9 cellular contexts compared by ENCODE assay signal in genomic region chr7:102474736-102475435, GRCh38. TPM values are rescaled to one million over a fixed set of nuclear protein-coding genes. Genes with fewer than 3 reads are reported as not detected.
DNase-seq lines count a peak whose midpoint lies in the region; ATAC-seq and TF ChIP-seq lines count a peak whose summit lies in the region.
"Not testable (repeated sequence)": the region's sequence is repeated elsewhere in the genome, so short reads cannot be mapped to it uniquely, and the experiment has no call there.
"Had no signal": no experiment of that assay in that cellular context is flagged by ENCODE, and none has a peak within 500 bp of the region (broad histone marks: within the 10 kb centered on the region; RNA-seq: fewer than 3 reads in every experiment).

No MANE protein-coding gene starts in this region.

- not testable (repeated sequence) for H3K4me1 Mint-ChIP-seq in activated naive CD4-positive, alpha-beta T cell treated with anti-CD3 and anti-CD28 coated beads, Interleukin-2, amount 10 ng/mL, durations not matched to agents 7 days and 5 days; chondrocyte (ENCODE audit: low read depth)

- intact Hi-C loops in IMR-90 (cut with micrococcal nuclease); Right ventricle myocardium superior (cut with DNase I); lower lobe of right lung (cut with DNase I); posterior cingulate gyrus (cut with DNase I): not testable (repeated sequence)

- H4K20me1 ChIP-seq in IMR-90 (ENCODE audit: insufficient read depth, low read length), result not testable (repeated sequence)

- not testable (repeated sequence) for H2AK5ac ChIP-seq in IMR-90 (ENCODE audit: low read depth, low read length)

- H3K27ac ChIP-seq in IMR-90 (ENCODE audit: insufficient read depth, low read length), result peak overlapping the region; percentile 29; the same call in 1 of the 2 replicates
- H3K27ac ChIP-seq in lower lobe of right lung, suprapubic skin: not testable (repeated sequence)

- H3K4ac ChIP-seq in IMR-90 (ENCODE audit: low read depth, low read length), result not testable (repeated sequence)

- TF ChIP-seq POLR2A in IMR-90 (IDR thresholded peaks at IDR 0.05; ENCODE audit: low read depth, low read length); suprapubic skin (IDR thresholded peaks at IDR 0.05): not testable (repeated sequence)

- not testable (repeated sequence) for H3K27me3 ChIP-seq in IMR-90 (ENCODE audit: control insufficient read depth, insufficient read depth, low read length); lower lobe of right lung (ENCODE audit: low read depth); suprapubic skin

- H3K4me3 ChIP-seq in IMR-90 (ENCODE audit: insufficient read depth, low read depth, low read length); lower lobe of right lung; suprapubic skin: not testable (repeated sequence)

- H2AFZ ChIP-seq in IMR-90 (replicated peaks; ENCODE audit: low read length, poor library complexity), result not testable (repeated sequence)

- H3K4me3 Mint-ChIP-seq in activated naive CD4-positive, alpha-beta T cell treated with anti-CD3 and anti-CD28 coated beads, Interleukin-2, amount 10 ng/mL, durations not matched to agents 7 days and 5 days; chondrocyte (ENCODE audit: unreplicated experiment): not testable (repeated sequence)

- H3K14ac ChIP-seq in IMR-90 (replicated peaks; ENCODE audit: low read depth, low read length), result not testable (repeated sequence)

- no CpG with 5 or more reads among the region's 19 CpGs for WGBS in IMR-90 (ENCODE audit: extremely low coverage in 2 of 2, insufficient read length in 1 of 2), 2 experiments
- WGBS in suprapubic skin, result no CpG with 5 or more reads among the region's 19 CpGs

- H3K27me3 Mint-ChIP-seq in activated naive CD4-positive, alpha-beta T cell treated with anti-CD3 and anti-CD28 coated beads, Interleukin-2, amount 10 ng/mL, durations not matched to agents 7 days and 5 days; chondrocyte (ENCODE audit: low read depth): not testable (repeated sequence)

- not testable (repeated sequence) for H3K27ac Mint-ChIP-seq in activated naive CD4-positive, alpha-beta T cell treated with anti-CD3 and anti-CD28 coated beads, Interleukin-2, amount 10 ng/mL, durations not matched to agents 7 days and 5 days; chondrocyte (ENCODE audit: unreplicated experiment)

- H4K8ac ChIP-seq in IMR-90 (ENCODE audit: low read depth in 2 of 2, low read length in 2 of 2), result not testable (repeated sequence)

- H2BK20ac ChIP-seq in IMR-90 (ENCODE audit: low read depth, low read length), result not testable (repeated sequence)

- ATAC-seq in IMR-90 (ENCODE audit: low read depth) (peak; percentile 12), SK-N-SH treated with all-trans-retinoic acid at 6 μM for 48 hours (peak; percentile 5; the same call in 2 of the 3 replicates)
- not testable (repeated sequence) for ATAC-seq in Right ventricle myocardium superior (ENCODE audit: poor library complexity); lower lobe of right lung

- not testable (repeated sequence) for H2AK9ac ChIP-seq in IMR-90 (replicated peaks; ENCODE audit: low read depth, low read length, poor library complexity)

- not testable (repeated sequence) for H3K18ac ChIP-seq in IMR-90 (ENCODE audit: low read depth, low read length)

- not testable (repeated sequence) for TF ChIP-seq EP300 in suprapubic skin (IDR thresholded peaks at IDR 0.05)

- not testable (repeated sequence) for H2BK5ac ChIP-seq in IMR-90 (ENCODE audit: low read depth, low read length, poor library complexity, severe bottlenecking)

- not testable (repeated sequence) for H3K9me3 Mint-ChIP-seq in activated naive CD4-positive, alpha-beta T cell treated with anti-CD3 and anti-CD28 coated beads, Interleukin-2, amount 10 ng/mL, durations not matched to agents 7 days and 5 days; chondrocyte (ENCODE audit: low read depth)

- H2BK120ac ChIP-seq in IMR-90 (ENCODE audit: low read depth, low read length), result not testable (repeated sequence)

- not testable (repeated sequence) for H3K4me2 ChIP-seq in IMR-90 (ENCODE audit: low read depth, low read length)

- not testable (repeated sequence) for H3K9ac ChIP-seq in IMR-90 (ENCODE audit: low read depth, low read length)

- H3K36me3 ChIP-seq in IMR-90 (ENCODE audit: control insufficient read depth, insufficient read depth, low read length) (peaks cover 26% of the 10 kb centered on the region), lower lobe of right lung (peaks cover 43% of the 10 kb centered on the region), suprapubic skin (peaks cover 46% of the 10 kb centered on the region)

- H3K56ac ChIP-seq in IMR-90 (ENCODE audit: extremely low read depth, insufficient read depth, low read length), result not testable (repeated sequence)

- H2BK15ac ChIP-seq in IMR-90 (ENCODE audit: low read depth, low read length), result not testable (repeated sequence)

- POLR2A ChIA-PET in IMR-90 (lab: Charles Lee; ENCODE audit: unreplicated experiment), result not testable (repeated sequence)

- H4K91ac ChIP-seq in IMR-90 (ENCODE audit: insufficient read depth, low read depth, low read length), result not testable (repeated sequence)

- H3K4me1 ChIP-seq in IMR-90 (ENCODE audit: control insufficient read depth, insufficient read depth, low read length); lower lobe of right lung; suprapubic skin: not testable (repeated sequence)

- dilution Hi-C loops in IMR-90 (cut with HindIII; ENCODE audit: low sequenced_read_pairs, unreplicated experiment), result not testable (repeated sequence)

- DNase-seq in IMR-90, result peak; percentile 44
- DNase-seq in activated naive CD4-positive, alpha-beta T cell treated with anti-CD3 and anti-CD28 coated beads, Interleukin-2, amount 10 ng/mL, durations not matched to agents 7 days and 5 days, result peak; percentile 12
- DNase-seq in chondrocyte (ENCODE audit: low spot score), result peak; percentile 56
- peak; percentile 15 for DNase-seq in Right ventricle myocardium superior
- DNase-seq in lower lobe of right lung, result peak; percentile 32
- peak in 8 of 10 donors; percentile 7 to 90 (median 36) for DNase-seq in posterior cingulate gyrus
- peak; percentile 17 to 24 for DNase-seq in suprapubic skin (ENCODE audit: low spot score in 2 of 2)

- H3K9me3 ChIP-seq in IMR-90 (ENCODE audit: control insufficient read depth, insufficient read depth, low read length); lower lobe of right lung; suprapubic skin: not testable (repeated sequence)

- not testable (repeated sequence) for H3K79me1 ChIP-seq in IMR-90 (ENCODE audit: low read depth in 1 of 2, low read length in 2 of 2)

- not testable (repeated sequence) for TF ChIP-seq CTCF in IMR-90 (conservative IDR thresholded peaks at IDR 0.05; ENCODE audit: low read depth, low read length); chondrocyte (IDR thresholded peaks at IDR 0.05); lower lobe of right lung (IDR thresholded peaks at IDR 0.05); suprapubic skin (IDR thresholded peaks at IDR 0.05)

- CTCF ChIA-PET in IMR-90 (lab: Yijun Ruan, JAX); activated naive CD4-positive, alpha-beta T cell treated with anti-CD3 and anti-CD28 coated beads, Interleukin-2, amount 10 ng/mL, durations not matched to agents 7 days and 5 days (lab: Charles Lee): not testable (repeated sequence)

- not testable (repeated sequence) for H3K36me3 Mint-ChIP-seq in activated naive CD4-positive, alpha-beta T cell treated with anti-CD3 and anti-CD28 coated beads, Interleukin-2, amount 10 ng/mL, durations not matched to agents 7 days and 5 days; chondrocyte (ENCODE audit: low read depth)

- in situ Hi-C loops in IMR-90 (cut with MboI; ENCODE audit: low sequenced_read_pairs), result not testable (repeated sequence)

- H4K5ac ChIP-seq in IMR-90 (ENCODE audit: low read depth, low read length), result not testable (repeated sequence)

- not testable (repeated sequence) for TF ChIP-seq RAD21 in IMR-90 (IDR thresholded peaks at IDR 0.05; ENCODE audit: low read length)

- H3K23ac ChIP-seq in IMR-90 (ENCODE audit: low read depth, low read length), result not testable (repeated sequence)

- H3K9me1 ChIP-seq in IMR-90 (ENCODE audit: insufficient read depth, low read length), result not testable (repeated sequence)

- BruUV-seq in IMR-90 (replicated peaks; lab: Mats Ljungman, UMichigan), result not testable (repeated sequence)

RNA-seq across cellular contexts. Expression of gene POLR2J, which starts 3.8 kb away (rescaled TPM):
- total RNA-seq in IMR-90 (2012; rRNA removed) (20.8 and 31.1 TPM in 2 replicates), chondrocyte (33.1 to 41.0 TPM (median 36.6 TPM) in 3 replicates), Right ventricle myocardium superior (51.3 TPM), lower lobe of right lung (37.9 TPM), suprapubic skin (10 to 100 TPM in 3 of 4 donors, 1 to 10 TPM in 1; 9.5 to 29.0 (median 19.3) TPM)
- 92.6 and 134 TPM in 2 replicates for polyA plus RNA-seq in IMR-90 (2012; rRNA removed)
- polyA plus RNA-seq in IMR-90 (2012; cell fraction: cytosol; rRNA removed), result 20.8 and 84.9 TPM in 2 replicates
- 34.1 and 60.3 TPM in 2 replicates for polyA plus RNA-seq in IMR-90 (2012; cell fraction: nucleus; rRNA removed; ENCODE audit: low replicate concordance)

RNA-seq across cellular contexts. Expression of gene LRWD1, which starts 10.1 kb away (rescaled TPM):
- 13.3 and 20.3 TPM in 2 replicates for total RNA-seq in IMR-90 (2012; rRNA removed)
- 27.2 and 31.6 TPM in 2 replicates for polyA plus RNA-seq in IMR-90 (2012; rRNA removed)
- 32.7 and 39.8 TPM in 2 replicates for polyA plus RNA-seq in IMR-90 (2012; cell fraction: cytosol; rRNA removed)
- polyA plus RNA-seq in IMR-90 (2012; cell fraction: nucleus; rRNA removed; ENCODE audit: low replicate concordance), result 30.2 and 77.3 TPM in 2 replicates
- total RNA-seq in chondrocyte, result 16.1 to 18.5 TPM (median 16.7 TPM) in 3 replicates
- total RNA-seq in Right ventricle myocardium superior, result 9.7 TPM
- total RNA-seq in lower lobe of right lung, result 19.2 TPM
- 10 to 100 TPM in 3 of 4 donors, 1 to 10 TPM in 1; 9.8 to 19.2 (median 16.4) TPM for total RNA-seq in suprapubic skin

RNA-seq across cellular contexts. Expression of gene ALKBH4, which starts 10.2 kb away (rescaled TPM):
- total RNA-seq in IMR-90 (2012; rRNA removed), result 6.1 and 7.2 TPM in 2 replicates
- 7.4 and 8.1 TPM in 2 replicates for polyA plus RNA-seq in IMR-90 (2012; rRNA removed)
- 8.9 and 9.7 TPM in 2 replicates for polyA plus RNA-seq in IMR-90 (2012; cell fraction: cytosol; rRNA removed)
- 1.6 and 5.1 TPM in 2 replicates for polyA plus RNA-seq in IMR-90 (2012; cell fraction: nucleus; rRNA removed; ENCODE audit: low replicate concordance)
- 6.9 to 12.2 TPM (median 9.2 TPM) in 3 replicates for total RNA-seq in chondrocyte
- total RNA-seq in Right ventricle myocardium superior, result 5.3 TPM
- 10.6 TPM for total RNA-seq in lower lobe of right lung
- 10 to 100 TPM; 17.9 to 41.1 (median 26.7) TPM for total RNA-seq in suprapubic skin

RNA-seq across cellular contexts. Expression of gene ORAI2, which starts 41.5 kb away (rescaled TPM):
- total RNA-seq in IMR-90 (2012; rRNA removed) (52.0 and 52.2 TPM in 2 replicates), chondrocyte (47.4 to 55.1 TPM (median 54.0 TPM) in 3 replicates), Right ventricle myocardium superior (4.3 TPM), lower lobe of right lung (29.7 TPM), suprapubic skin (1 to 10 TPM; 4.3 to 7.0 (median 5.0) TPM)
- 58.3 and 73.5 TPM in 2 replicates for polyA plus RNA-seq in IMR-90 (2012; rRNA removed)
- 49.7 and 66.1 TPM in 2 replicates for polyA plus RNA-seq in IMR-90 (2012; cell fraction: cytosol; rRNA removed)
- polyA plus RNA-seq in IMR-90 (2012; cell fraction: nucleus; rRNA removed; ENCODE audit: low replicate concordance), result 8.9 and 24.5 TPM in 2 replicates

RNA-seq across cellular contexts. Expression of gene RASA4B, which starts 42.7 kb away (rescaled TPM):
- 1.8 and 3.3 TPM in 2 replicates for total RNA-seq in IMR-90 (2012; rRNA removed)
- 7.7 and 9.3 TPM in 2 replicates for polyA plus RNA-seq in IMR-90 (2012; rRNA removed)
- polyA plus RNA-seq in IMR-90 (2012; cell fraction: cytosol; rRNA removed), result 11.3 and 14.3 TPM in 2 replicates
- 35.9 and 76.5 TPM in 2 replicates for polyA plus RNA-seq in IMR-90 (2012; cell fraction: nucleus; rRNA removed; ENCODE audit: low replicate concordance)
- total RNA-seq in chondrocyte, result 7.5 to 12.3 TPM (median 9.9 TPM) in 3 replicates
- 9.3 TPM for total RNA-seq in Right ventricle myocardium superior
- total RNA-seq in lower lobe of right lung, result 22.6 TPM
- total RNA-seq in suprapubic skin, result 10 to 100 TPM; 26.5 to 30.7 (median 28.4) TPM
- total RNA-seq: Daoy had no signal
